Comparison of ENCODE assay signal across 1 cellular context in the genomic region with DNA sequence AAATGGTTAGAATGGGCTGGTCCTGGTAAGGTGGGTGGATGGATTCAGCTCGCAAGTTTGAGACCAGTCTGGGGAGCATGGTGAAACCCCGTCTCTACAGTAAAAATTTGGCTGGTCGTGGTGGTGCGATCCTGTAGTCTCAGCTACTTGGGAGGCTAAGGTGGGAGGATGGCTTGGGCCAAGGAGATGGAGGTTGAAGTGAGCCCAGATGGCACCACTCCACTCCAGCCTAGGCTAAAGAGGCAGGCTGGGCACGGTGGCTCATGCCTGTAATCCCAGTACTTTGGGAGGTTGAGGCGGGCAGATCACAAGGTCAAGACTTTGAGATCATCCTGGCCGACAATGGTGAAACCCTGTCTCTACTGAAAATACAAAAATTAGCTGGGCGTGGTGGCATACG.
TF ChIP-seq lines count a peak whose summit lies in the region.

No MANE protein-coding gene starts in this region.

TF ChIP-seq in WTC11, 78 proteins besides CTCF, POLR2A, EP300 and RAD21 (continued from another document):
- TF ChIP-seq IRF2 (CRISPR knock-in tag; IDR thresholded peaks at IDR 0.05; ENCODE audit: borderline replicate concordance, low read depth): no peak
- TF ChIP-seq SMAD4 (CRISPR knock-in tag; IDR thresholded peaks at IDR 0.05): no peak
- TF ChIP-seq, protein P1, sequence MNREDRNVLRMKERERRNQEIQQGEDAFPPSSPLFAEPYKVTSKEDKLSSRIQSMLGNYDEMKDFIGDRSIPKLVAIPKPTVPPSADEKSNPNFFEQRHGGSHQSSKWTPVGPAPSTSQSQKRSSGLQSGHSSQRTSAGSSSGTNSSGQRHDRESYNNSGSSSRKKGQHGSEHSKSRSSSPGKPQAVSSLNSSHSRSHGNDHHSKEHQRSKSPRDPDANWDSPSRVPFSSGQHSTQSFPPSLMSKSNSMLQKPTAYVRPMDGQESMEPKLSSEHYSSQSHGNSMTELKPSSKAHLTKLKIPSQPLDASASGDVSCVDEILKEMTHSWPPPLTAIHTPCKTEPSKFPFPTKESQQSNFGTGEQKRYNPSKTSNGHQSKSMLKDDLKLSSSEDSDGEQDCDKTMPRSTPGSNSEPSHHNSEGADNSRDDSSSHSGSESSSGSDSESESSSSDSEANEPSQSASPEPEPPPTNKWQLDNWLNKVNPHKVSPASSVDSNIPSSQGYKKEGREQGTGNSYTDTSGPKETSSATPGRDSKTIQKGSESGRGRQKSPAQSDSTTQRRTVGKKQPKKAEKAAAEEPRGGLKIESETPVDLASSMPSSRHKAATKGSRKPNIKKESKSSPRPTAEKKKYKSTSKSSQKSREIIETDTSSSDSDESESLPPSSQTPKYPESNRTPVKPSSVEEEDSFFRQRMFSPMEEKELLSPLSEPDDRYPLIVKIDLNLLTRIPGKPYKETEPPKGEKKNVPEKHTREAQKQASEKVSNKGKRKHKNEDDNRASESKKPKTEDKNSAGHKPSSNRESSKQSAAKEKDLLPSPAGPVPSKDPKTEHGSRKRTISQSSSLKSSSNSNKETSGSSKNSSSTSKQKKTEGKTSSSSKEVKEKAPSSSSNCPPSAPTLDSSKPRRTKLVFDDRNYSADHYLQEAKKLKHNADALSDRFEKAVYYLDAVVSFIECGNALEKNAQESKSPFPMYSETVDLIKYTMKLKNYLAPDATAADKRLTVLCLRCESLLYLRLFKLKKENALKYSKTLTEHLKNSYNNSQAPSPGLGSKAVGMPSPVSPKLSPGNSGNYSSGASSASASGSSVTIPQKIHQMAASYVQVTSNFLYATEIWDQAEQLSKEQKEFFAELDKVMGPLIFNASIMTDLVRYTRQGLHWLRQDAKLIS (CRISPR knock-in tag; IDR thresholded peaks at IDR 0.05; ENCODE audit: borderline replicate concordance): no peak
- TF ChIP-seq NR3C1 (CRISPR knock-in tag; conservative IDR thresholded peaks at IDR 0.05; ENCODE audit: low read depth): no peak
- TF ChIP-seq, protein P2, sequence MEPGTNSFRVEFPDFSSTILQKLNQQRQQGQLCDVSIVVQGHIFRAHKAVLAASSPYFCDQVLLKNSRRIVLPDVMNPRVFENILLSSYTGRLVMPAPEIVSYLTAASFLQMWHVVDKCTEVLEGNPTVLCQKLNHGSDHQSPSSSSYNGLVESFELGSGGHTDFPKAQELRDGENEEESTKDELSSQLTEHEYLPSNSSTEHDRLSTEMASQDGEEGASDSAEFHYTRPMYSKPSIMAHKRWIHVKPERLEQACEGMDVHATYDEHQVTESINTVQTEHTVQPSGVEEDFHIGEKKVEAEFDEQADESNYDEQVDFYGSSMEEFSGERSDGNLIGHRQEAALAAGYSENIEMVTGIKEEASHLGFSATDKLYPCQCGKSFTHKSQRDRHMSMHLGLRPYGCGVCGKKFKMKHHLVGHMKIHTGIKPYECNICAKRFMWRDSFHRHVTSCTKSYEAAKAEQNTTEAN (CRISPR knock-in tag; IDR thresholded peaks at IDR 0.05): no peak
- TF ChIP-seq, protein P3, sequence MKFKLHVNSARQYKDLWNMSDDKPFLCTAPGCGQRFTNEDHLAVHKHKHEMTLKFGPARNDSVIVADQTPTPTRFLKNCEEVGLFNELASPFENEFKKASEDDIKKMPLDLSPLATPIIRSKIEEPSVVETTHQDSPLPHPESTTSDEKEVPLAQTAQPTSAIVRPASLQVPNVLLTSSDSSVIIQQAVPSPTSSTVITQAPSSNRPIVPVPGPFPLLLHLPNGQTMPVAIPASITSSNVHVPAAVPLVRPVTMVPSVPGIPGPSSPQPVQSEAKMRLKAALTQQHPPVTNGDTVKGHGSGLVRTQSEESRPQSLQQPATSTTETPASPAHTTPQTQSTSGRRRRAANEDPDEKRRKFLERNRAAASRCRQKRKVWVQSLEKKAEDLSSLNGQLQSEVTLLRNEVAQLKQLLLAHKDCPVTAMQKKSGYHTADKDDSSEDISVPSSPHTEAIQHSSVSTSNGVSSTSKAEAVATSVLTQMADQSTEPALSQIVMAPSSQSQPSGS (CRISPR knock-in tag; IDR thresholded peaks at IDR 0.05; ENCODE audit: borderline replicate concordance, low read depth): no peak
- no peak for TF ChIP-seq ZNF416 (CRISPR knock-in tag; IDR thresholded peaks at IDR 0.05)
- TF ChIP-seq, protein P4, sequence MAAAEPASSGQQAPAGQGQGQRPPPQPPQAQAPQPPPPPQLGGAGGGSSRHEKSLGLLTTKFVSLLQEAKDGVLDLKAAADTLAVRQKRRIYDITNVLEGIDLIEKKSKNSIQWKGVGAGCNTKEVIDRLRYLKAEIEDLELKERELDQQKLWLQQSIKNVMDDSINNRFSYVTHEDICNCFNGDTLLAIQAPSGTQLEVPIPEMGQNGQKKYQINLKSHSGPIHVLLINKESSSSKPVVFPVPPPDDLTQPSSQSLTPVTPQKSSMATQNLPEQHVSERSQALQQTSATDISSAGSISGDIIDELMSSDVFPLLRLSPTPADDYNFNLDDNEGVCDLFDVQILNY (CRISPR knock-in tag; IDR thresholded peaks at IDR 0.05): no peak
